1 cellular context compared by ENCODE assay signal in the genomic region with DNA sequence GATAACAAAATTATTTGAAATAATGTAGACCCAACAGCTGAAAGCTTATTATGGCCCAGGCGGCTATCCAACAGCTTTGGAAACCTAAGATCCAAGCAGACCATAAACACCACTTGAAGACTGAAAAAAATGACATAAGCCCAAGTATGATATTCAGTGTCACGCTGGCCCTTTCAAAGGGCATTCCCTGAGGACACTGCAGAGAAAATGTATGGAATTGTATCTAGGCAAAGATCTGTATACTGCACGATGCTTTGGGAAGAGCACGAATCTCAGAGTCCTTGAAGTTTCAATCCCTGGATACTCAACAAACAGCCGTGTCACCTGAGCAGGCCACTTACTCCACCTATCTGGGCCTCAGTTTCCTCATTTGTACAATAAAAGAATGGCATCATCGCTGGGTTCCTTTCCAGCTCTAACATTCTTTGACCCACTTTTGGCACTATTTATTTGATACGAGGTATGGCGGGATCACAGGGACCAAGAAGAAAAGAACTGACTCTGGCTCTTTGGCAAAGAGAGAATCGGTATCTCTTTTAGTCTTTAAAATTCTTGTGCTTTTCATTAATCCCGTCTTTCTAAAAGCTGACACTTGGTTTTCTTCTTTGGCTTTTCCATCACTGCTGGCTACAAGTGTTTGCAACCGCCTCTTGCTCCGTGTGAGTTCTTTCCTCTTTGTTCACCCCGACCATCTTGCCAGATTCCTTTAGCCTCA.
TF ChIP-seq lines count a peak whose summit lies in the region.

No MANE protein-coding gene starts in this region.

TF ChIP-seq in IMR-90, 13 proteins besides CTCF, POLR2A, EP300 and RAD21:
- TF ChIP-seq CEBPB (IDR thresholded peaks at IDR 0.05; ENCODE audit: low read depth, low read length) (no peak), BHLHE40 (IDR thresholded peaks at IDR 0.05; ENCODE audit: low read depth, low read length) (no peak), RFX5 (IDR thresholded peaks at IDR 0.05; ENCODE audit: low read depth, low read length) (no peak), SMC3 (IDR thresholded peaks at IDR 0.05; ENCODE audit: low read depth, low read length) (no peak), RCOR1 (IDR thresholded peaks at IDR 0.05; ENCODE audit: insufficient replicate concordance, low read length) (no peak), MXI1 (IDR thresholded peaks at IDR 0.05; ENCODE audit: borderline replicate concordance, low read depth, low read length) (no peak), CHD1 (IDR thresholded peaks at IDR 0.05; ENCODE audit: low read depth, low read length) (no peak), NFE2L2 (IDR thresholded peaks at IDR 0.05; ENCODE audit: low read depth, low read length) (no peak), MAZ (IDR thresholded peaks at IDR 0.05; ENCODE audit: borderline replicate concordance, low read depth, low read length) (no peak), MAFK (IDR thresholded peaks at IDR 0.05; ENCODE audit: low read depth, low read length) (no peak), FOS (IDR thresholded peaks at IDR 0.05; ENCODE audit: low read depth, low read length) (no peak)
- TF ChIP-seq, protein P1, sequence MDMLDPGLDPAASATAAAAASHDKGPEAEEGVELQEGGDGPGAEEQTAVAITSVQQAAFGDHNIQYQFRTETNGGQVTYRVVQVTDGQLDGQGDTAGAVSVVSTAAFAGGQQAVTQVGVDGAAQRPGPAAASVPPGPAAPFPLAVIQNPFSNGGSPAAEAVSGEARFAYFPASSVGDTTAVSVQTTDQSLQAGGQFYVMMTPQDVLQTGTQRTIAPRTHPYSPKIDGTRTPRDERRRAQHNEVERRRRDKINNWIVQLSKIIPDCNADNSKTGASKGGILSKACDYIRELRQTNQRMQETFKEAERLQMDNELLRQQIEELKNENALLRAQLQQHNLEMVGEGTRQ (IDR thresholded peaks at IDR 0.05; ENCODE audit: low read depth, low read length): no peak
- TF ChIP-seq, protein P2, sequence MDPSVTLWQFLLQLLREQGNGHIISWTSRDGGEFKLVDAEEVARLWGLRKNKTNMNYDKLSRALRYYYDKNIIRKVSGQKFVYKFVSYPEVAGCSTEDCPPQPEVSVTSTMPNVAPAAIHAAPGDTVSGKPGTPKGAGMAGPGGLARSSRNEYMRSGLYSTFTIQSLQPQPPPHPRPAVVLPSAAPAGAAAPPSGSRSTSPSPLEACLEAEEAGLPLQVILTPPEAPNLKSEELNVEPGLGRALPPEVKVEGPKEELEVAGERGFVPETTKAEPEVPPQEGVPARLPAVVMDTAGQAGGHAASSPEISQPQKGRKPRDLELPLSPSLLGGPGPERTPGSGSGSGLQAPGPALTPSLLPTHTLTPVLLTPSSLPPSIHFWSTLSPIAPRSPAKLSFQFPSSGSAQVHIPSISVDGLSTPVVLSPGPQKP (IDR thresholded peaks at IDR 0.05; ENCODE audit: borderline replicate concordance, low read depth, low read length): no peak
